In the genomic region with DNA sequence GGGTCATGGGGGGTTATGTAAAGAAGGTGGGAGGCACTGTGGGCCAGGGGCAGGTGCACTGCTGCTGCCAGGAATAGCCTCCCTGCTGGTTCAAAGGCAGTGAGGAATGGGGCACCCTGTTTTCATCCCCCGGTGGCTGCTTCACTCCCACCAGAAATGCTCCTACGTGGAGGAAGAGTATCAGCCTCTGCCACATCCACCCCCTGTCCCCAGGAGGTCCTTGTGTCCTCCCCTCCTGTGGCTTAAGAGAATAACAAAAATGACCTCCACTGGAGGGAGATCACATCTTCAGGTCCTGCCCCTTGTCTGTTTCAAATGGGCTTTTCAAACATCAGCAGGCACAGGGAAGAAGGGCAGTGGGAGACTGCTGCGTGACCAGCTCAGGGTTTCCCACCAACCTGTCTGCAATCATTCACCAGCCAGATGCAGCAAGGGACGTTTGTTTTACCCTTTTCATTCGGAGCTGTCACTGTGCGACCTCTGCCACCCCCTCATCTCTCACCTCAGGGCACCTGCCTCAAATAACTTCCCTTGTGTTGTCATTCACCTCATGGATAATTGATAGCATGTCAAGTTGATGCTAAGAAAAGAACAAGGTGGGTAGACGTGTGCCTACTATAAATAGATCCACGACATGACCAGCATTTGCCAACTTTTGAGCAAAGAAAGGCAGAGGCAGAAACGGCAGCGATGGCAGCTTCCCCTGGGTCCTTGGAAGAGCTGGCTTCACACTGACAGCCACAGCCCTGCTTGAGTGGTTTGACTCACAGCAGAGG, we compare ENCODE assay signal across 12 cellular contexts.
DNase-seq lines count a peak whose midpoint lies in the region; ATAC-seq and TF ChIP-seq lines count a peak whose summit lies in the region.
"Had no signal": no experiment of that assay in that cellular context is flagged by ENCODE, and none has a peak within 500 bp of the region (broad histone marks: within the 10 kb centered on the region; RNA-seq: fewer than 3 reads in every experiment).

No MANE protein-coding gene starts in this region.

- no peak overlapping the region for H2BK12ac ChIP-seq in H9 (ENCODE audit: insufficient read length, low read depth, low read length)

- H3K4me2 ChIP-seq in H9 (ENCODE audit: insufficient read depth, insufficient read length, low read length), result peak overlapping the region; percentile 2
- H3K4me2 ChIP-seq: KMS-11 had no signal

- H3K23me2 ChIP-seq in H9 (ENCODE audit: insufficient read length, low read depth, low read length, poor library complexity, severe bottlenecking), result no peaks in the 10 kb centered on the region

- no peak overlapping the region for H2AFZ ChIP-seq in H9 (ENCODE audit: low read length)

- no peak overlapping the region for H3K56ac ChIP-seq in H9 (ENCODE audit: insufficient read length, low read depth, low read length)

- H3K27ac ChIP-seq in H9 (ENCODE audit: insufficient read length, low read depth, low read length) (no peak overlapping the region), WERI-Rb-1 (no peak overlapping the region)
- H3K27ac ChIP-seq: adrenal gland, KMS-11, testis had no signal

- WGBS in H9 (ENCODE audit: extremely low coverage, insufficient read length, low lambda C conversion rate), result no CpG with 5 or more reads among the region's 10 CpGs

- H3K79me2 ChIP-seq in H9 (ENCODE audit: insufficient read depth, low read length), result no peaks in the 10 kb centered on the region

- no peak overlapping the region for H4K91ac ChIP-seq in H9 (ENCODE audit: insufficient read length, low read depth, low read length)

- TF ChIP-seq CTCF in H9 (conservative IDR thresholded peaks at IDR 0.05), result no peak
- no peak for TF ChIP-seq CTCF in WERI-Rb-1 (IDR thresholded peaks at IDR 0.05; ENCODE audit: low read depth, low read length)

- no peaks in the 10 kb centered on the region for H3K79me1 ChIP-seq in H9 (ENCODE audit: insufficient read depth, low read depth, low read length, poor library complexity, severe bottlenecking)

- H3K18ac ChIP-seq in H9 (ENCODE audit: insufficient read length, low read depth, low read length), result no peak overlapping the region

- peak overlapping the region in 1 of 2 experiments; percentile 64; a peak in 4 of 5 replicates for H3K4me3 Mint-ChIP-seq in H9
- no peak overlapping the region for H3K4me3 Mint-ChIP-seq in stimulated activated memory B cell treated with anti-CD40 and anti-IgM and Interleukin-4, amounts not matched to agents 10 μg/mL and 1 μg/mL and 100 μg/mL, for 72 hours

- no peaks in the 10 kb centered on the region for H4K20me1 ChIP-seq in H9 (ENCODE audit: control insufficient read depth, insufficient read depth, insufficient read length)

- H2BK120ac ChIP-seq in H9 (ENCODE audit: low read depth, low read length, poor library complexity, severe bottlenecking), result no peak overlapping the region

- H3K9ac ChIP-seq in H9 (ENCODE audit: extremely low read depth, insufficient read length, low read length), result no peak overlapping the region
- H3K9ac ChIP-seq: KMS-11 had no signal

- H3K4ac ChIP-seq in H9 (ENCODE audit: low read depth, low read length), result no peak overlapping the region

- ATAC-seq in left ventricle myocardium superior (peak; percentile 68), HG03460 (IDR thresholded peaks at IDR 0.05; ENCODE audit: unreplicated experiment) (no peak)
- peak; percentile 34 for ATAC-seq in stimulated activated memory B cell treated with anti-CD40 and anti-IgM and Interleukin-4, amounts not matched to agents 10 μg/mL and 1 μg/mL and 100 μg/mL, for 72 hours

- peak overlapping the region in 2 of 3 experiments; percentile 50 to 72; a peak in 4 of 7 replicates for H3K27ac Mint-ChIP-seq in H9
- H3K27ac Mint-ChIP-seq in stimulated activated memory B cell treated with anti-CD40 and anti-IgM and Interleukin-4, amounts not matched to agents 10 μg/mL and 1 μg/mL and 100 μg/mL, for 72 hours, result no peak overlapping the region

- DNase-seq in H9 (no peak), NCI-H345 (lab: John Stamatoyannopoulos, UW) (peak; percentile 64), left ventricle myocardium superior (no peak), NCI-H524 (lab: John Stamatoyannopoulos, UW) (no peak), WERI-Rb-1 (no peak), SW480 (ENCODE audit: low spot score) (no peak)
- DNase-seq: NCI-H524 treated with DMSO at 0.1 percent for 48 hours, testis had no signal

- no peaks in the 10 kb centered on the region; the same call in 1 of the 2 replicates for H3K4me1 ChIP-seq in H9 (ENCODE audit: insufficient read depth, low read length)
- H3K4me1 ChIP-seq: adrenal gland, testis had no signal

- no peak overlapping the region for H2BK5ac ChIP-seq in H9 (ENCODE audit: insufficient read length, low read length)

- no peaks in the 10 kb centered on the region; the same call in 1 of the 2 replicates for H3K27me3 Mint-ChIP-seq in H9 (ENCODE audit: low read depth)
- peaks cover 20% of the 10 kb centered on the region for H3K27me3 Mint-ChIP-seq in stimulated activated memory B cell treated with anti-CD40 and anti-IgM and Interleukin-4, amounts not matched to agents 10 μg/mL and 1 μg/mL and 100 μg/mL, for 72 hours

- H3K4me1 Mint-ChIP-seq in H9, result peaks cover 45 to 59% of the 10 kb centered on the region in 2 experiments
- H3K4me1 Mint-ChIP-seq in stimulated activated memory B cell treated with anti-CD40 and anti-IgM and Interleukin-4, amounts not matched to agents 10 μg/mL and 1 μg/mL and 100 μg/mL, for 72 hours, result no peaks in the 10 kb centered on the region

- no peak overlapping the region for H4K8ac ChIP-seq in H9 (replicated peaks; ENCODE audit: insufficient read length, low read depth, low read length)

- H3K14ac ChIP-seq in H9 (ENCODE audit: insufficient read depth, low read length), result no peak overlapping the region

- intact Hi-C loops in left ventricle myocardium superior (cut with micrococcal nuclease), result no loop called here

- H3K27me3 ChIP-seq in H9 (ENCODE audit: insufficient read depth, low read length), result no peaks in the 10 kb centered on the region
- no peaks in the 10 kb centered on the region for H3K27me3 ChIP-seq in WERI-Rb-1 (ENCODE audit: insufficient read depth, low read depth, severe bottlenecking)
- H3K27me3 ChIP-seq: adrenal gland, testis had no signal

- peaks cover 0 to 3% (median 0%) of the 10 kb centered on the region in 3 experiments; a peak in 3 of 7 replicates for H3K36me3 Mint-ChIP-seq in H9 (ENCODE audit: insufficient read depth in 1 of 3, low read depth in 3 of 3)
- no peaks in the 10 kb centered on the region for H3K36me3 Mint-ChIP-seq in stimulated activated memory B cell treated with anti-CD40 and anti-IgM and Interleukin-4, amounts not matched to agents 10 μg/mL and 1 μg/mL and 100 μg/mL, for 72 hours

- H2BK15ac ChIP-seq in H9 (ENCODE audit: low read depth, low read length), result no peak overlapping the region

- no peak overlapping the region for H3K4me3 ChIP-seq in WERI-Rb-1 (ENCODE audit: low read depth, low read length)
- H3K4me3 ChIP-seq: adrenal gland, testis had no signal

- H3K9me3 ChIP-seq in H9 (ENCODE audit: control insufficient read depth, low read depth, low read length) (no peaks in the 10 kb centered on the region), WERI-Rb-1 (ENCODE audit: severe bottlenecking) (peaks cover 2% of the 10 kb centered on the region)
- H3K9me3 ChIP-seq: adrenal gland, testis had no signal

- no peak overlapping the region for H2BK20ac ChIP-seq in H9 (ENCODE audit: low read depth, low read length, poor library complexity, severe bottlenecking)

- H3K9me3 Mint-ChIP-seq in H9, result no peaks in the 10 kb centered on the region
- H3K9me3 Mint-ChIP-seq in stimulated activated memory B cell treated with anti-CD40 and anti-IgM and Interleukin-4, amounts not matched to agents 10 μg/mL and 1 μg/mL and 100 μg/mL, for 72 hours, result peaks cover 3% of the 10 kb centered on the region

- H2AK5ac ChIP-seq in H9 (ENCODE audit: insufficient read length, low read length), result no peak overlapping the region

- H3K36me3 ChIP-seq in WERI-Rb-1, result no peaks in the 10 kb centered on the region
- H3K36me3 ChIP-seq: adrenal gland had no signal

- H4K5ac ChIP-seq in H9 (ENCODE audit: insufficient read length, low read depth, low read length), result no peak overlapping the region

- no peak overlapping the region for H3K23ac ChIP-seq in H9 (ENCODE audit: insufficient read length, low read depth, low read length)

- no peak overlapping the region for H3T11ph ChIP-seq in H9 (ENCODE audit: low read length)
